Comparison of ENCODE assay signal across 8 cellular contexts in genomic region chr10:93916257-93917063, GRCh38. TPM values are rescaled to one million over a fixed set of nuclear protein-coding genes. Genes with fewer than 3 reads are reported as not detected.
DNase-seq lines count a peak whose midpoint lies in the region; ATAC-seq and TF ChIP-seq lines count a peak whose summit lies in the region.

No MANE protein-coding gene starts in this region.

- H3K27me3 ChIP-seq in muscle layer of duodenum (ENCODE audit: low read depth, low read length) = no peaks in the 10 kb centered on the region

- DNase-seq in NCI-H2171 treated with DMSO at 0.1 percent for 48 hours (lab: John Stamatoyannopoulos, UW) (peak; percentile 29), coronary artery (ENCODE audit: low spot score) (no peak)
- DNase-seq in activated CD4-positive, alpha-beta T cell treated with anti-CD3 and anti-CD28 coated beads, Interleukin-2, amount 10 ng/mL, durations not matched to agents 24 days and 14 days = no peak
- no peak for DNase-seq in activated CD4-positive, alpha-beta T cell treated with anti-CD3 and anti-CD28 coated beads, Interleukin-2, amount 10 ng/mL, durations not matched to agents 7 days and 5 days

- POLR2A ChIA-PET in activated CD4-positive, alpha-beta T cell treated with anti-CD3 and anti-CD28 coated beads, Interleukin-2, amount 10 ng/mL, durations not matched to agents 7 days and 5 days (lab: Charles Lee) = no interaction called here

- H3K27me3 Mint-ChIP-seq in activated CD4-positive, alpha-beta T cell treated with anti-CD3 and anti-CD28 coated beads, Interleukin-2, amount 10 ng/mL, durations not matched to agents 24 days and 14 days = no peaks in the 10 kb centered on the region
- no peaks in the 10 kb centered on the region for H3K27me3 Mint-ChIP-seq in activated CD4-positive, alpha-beta T cell treated with anti-CD3 and anti-CD28 coated beads, Interleukin-2, amount 10 ng/mL, durations not matched to agents 7 days and 5 days

- H3K9me3 Mint-ChIP-seq in activated CD4-positive, alpha-beta T cell treated with anti-CD3 and anti-CD28 coated beads, Interleukin-2, amount 10 ng/mL, durations not matched to agents 24 days and 14 days = no peaks in the 10 kb centered on the region
- H3K9me3 Mint-ChIP-seq in activated CD4-positive, alpha-beta T cell treated with anti-CD3 and anti-CD28 coated beads, Interleukin-2, amount 10 ng/mL, durations not matched to agents 7 days and 5 days = no peaks in the 10 kb centered on the region

- peaks cover 3% of the 10 kb centered on the region for H3K4me1 Mint-ChIP-seq in activated CD4-positive, alpha-beta T cell treated with anti-CD3 and anti-CD28 coated beads, Interleukin-2, amount 10 ng/mL, durations not matched to agents 24 days and 14 days
- H3K4me1 Mint-ChIP-seq in activated CD4-positive, alpha-beta T cell treated with anti-CD3 and anti-CD28 coated beads, Interleukin-2, amount 10 ng/mL, durations not matched to agents 7 days and 5 days = no peaks in the 10 kb centered on the region

- H3K4me3 ChIP-seq in coronary artery = no peak overlapping the region
- H3K4me3 ChIP-seq in muscle layer of duodenum (ENCODE audit: low read depth in 1 of 2, low read length in 2 of 2) = peak overlapping the region; percentile 23

- no peak overlapping the region for H3K27ac ChIP-seq in coronary artery
- no peak overlapping the region for H3K27ac ChIP-seq in muscle layer of duodenum (ENCODE audit: low read length)

- no peaks in the 10 kb centered on the region for H3K9me3 ChIP-seq in muscle layer of duodenum (ENCODE audit: control insufficient read depth in 1 of 2, low read length in 2 of 2)

- no peak overlapping the region for H3K4me3 Mint-ChIP-seq in activated CD4-positive, alpha-beta T cell treated with anti-CD3 and anti-CD28 coated beads, Interleukin-2, amount 10 ng/mL, durations not matched to agents 24 days and 14 days
- H3K4me3 Mint-ChIP-seq in activated CD4-positive, alpha-beta T cell treated with anti-CD3 and anti-CD28 coated beads, Interleukin-2, amount 10 ng/mL, durations not matched to agents 7 days and 5 days = no peak overlapping the region

- no peaks in the 10 kb centered on the region for H3K36me3 ChIP-seq in muscle layer of duodenum (ENCODE audit: control insufficient read depth in 1 of 2, insufficient read depth in 2 of 2, low read length in 2 of 2)

- H3K4me1 ChIP-seq in muscle layer of duodenum (ENCODE audit: control insufficient read depth in 1 of 2, insufficient read depth in 2 of 2, low read length in 2 of 2) = no peaks in the 10 kb centered on the region

- ATAC-seq in GM19463 (IDR thresholded peaks at IDR 0.05; ENCODE audit: unreplicated experiment) (no peak), HG03175 (IDR thresholded peaks at IDR 0.05; ENCODE audit: unreplicated experiment) (no peak)

- no peak overlapping the region for H3K27ac Mint-ChIP-seq in activated CD4-positive, alpha-beta T cell treated with anti-CD3 and anti-CD28 coated beads, Interleukin-2, amount 10 ng/mL, durations not matched to agents 24 days and 14 days
- no peak overlapping the region for H3K27ac Mint-ChIP-seq in activated CD4-positive, alpha-beta T cell treated with anti-CD3 and anti-CD28 coated beads, Interleukin-2, amount 10 ng/mL, durations not matched to agents 7 days and 5 days

- intact Hi-C loops in activated CD4-positive, alpha-beta T cell treated with anti-CD3 and anti-CD28 coated beads, Interleukin-2, amount 10 ng/mL, durations not matched to agents 24 days and 14 days (cut with micrococcal nuclease) = no loop called here

- CTCF ChIA-PET in activated CD4-positive, alpha-beta T cell treated with anti-CD3 and anti-CD28 coated beads, Interleukin-2, amount 10 ng/mL, durations not matched to agents 7 days and 5 days (lab: Charles Lee) = interaction anchor here (1.2 to 1.3 kb wide), 2 partner anchors 95 to 403 kb away, joined by 3 to 4 read pairs; no protein-coding TSS in a partner anchor

- peak; percentile 37 for TF ChIP-seq CTCF in GM12873 (IDR thresholded peaks at IDR 0.05; ENCODE audit: insufficient read depth, low read depth, low read length, missing control alignments)
- TF ChIP-seq CTCF in coronary artery (IDR thresholded peaks at IDR 0.05) = peak; percentile 31

- H3K36me3 Mint-ChIP-seq in activated CD4-positive, alpha-beta T cell treated with anti-CD3 and anti-CD28 coated beads, Interleukin-2, amount 10 ng/mL, durations not matched to agents 24 days and 14 days (ENCODE audit: low read depth) = no peaks in the 10 kb centered on the region
- peaks cover 2% of the 10 kb centered on the region for H3K36me3 Mint-ChIP-seq in activated CD4-positive, alpha-beta T cell treated with anti-CD3 and anti-CD28 coated beads, Interleukin-2, amount 10 ng/mL, durations not matched to agents 7 days and 5 days (ENCODE audit: low read depth)

RNA-seq across cellular contexts. Expression of gene SLC35G1, which starts 22.7 kb away (rescaled TPM):
- total RNA-seq in activated CD4-positive, alpha-beta T cell treated with anti-CD3 and anti-CD28 coated beads, Interleukin-2, amount 10 ng/mL, durations not matched to agents 24 days and 14 days = 6.3 and 6.4 TPM in 2 replicates
- 1 to 10 TPM; 3.0 to 4.4 TPM for total RNA-seq in activated CD4-positive, alpha-beta T cell treated with anti-CD3 and anti-CD28 coated beads, Interleukin-2, amount 10 ng/mL, durations not matched to agents 7 days and 5 days
